Comparison of ENCODE assay signal across 4 cellular contexts in the genomic region with DNA sequence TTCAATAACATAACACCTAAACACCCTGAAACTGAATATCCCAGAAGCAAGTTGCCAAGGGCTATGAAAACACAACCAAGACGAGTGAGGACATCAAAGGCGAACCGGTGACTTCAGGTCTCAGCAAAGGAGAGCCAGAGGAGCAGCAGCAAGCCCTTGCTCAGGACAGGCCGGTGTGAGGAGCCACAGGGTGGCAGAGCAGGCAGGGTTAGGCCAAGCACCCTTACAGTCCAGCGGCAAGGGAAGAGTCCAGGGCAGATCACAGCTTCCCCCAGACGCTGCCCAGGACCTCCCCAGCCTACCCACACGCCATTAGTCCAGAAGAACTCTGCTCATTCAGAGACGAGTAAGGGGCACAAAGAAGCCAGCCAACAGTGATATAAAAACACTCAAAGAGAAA. TPM values are rescaled to one million over a fixed set of nuclear protein-coding genes. Genes with fewer than 3 reads are reported as not detected.
"Had no signal": no experiment of that assay in that cellular context is flagged by ENCODE, and none has a peak within 500 bp of the region (broad histone marks: within the 10 kb centered on the region; RNA-seq: fewer than 3 reads in every experiment).

No MANE protein-coding gene starts in this region.

RNA-seq across cellular contexts. Expression of a gene that starts 27.5 kb away (rescaled TPM):
- total RNA-seq: SJSA1 had no signal

RNA-seq across cellular contexts. Expression of a gene that starts 27.7 kb away (rescaled TPM):
- total RNA-seq: NCI-H460, SJSA1 had no signal

RNA-seq across cellular contexts. Expression of a gene that starts 45.8 kb away (rescaled TPM):
- total RNA-seq: activated CD8-positive, alpha-beta T cell treated with anti-CD3 and anti-CD28 coated beads, Interleukin-2, amount 10 ng/mL, durations not matched to agents 7 days and 5 days; activated naive CD8-positive, alpha-beta T cell treated with anti-CD3 and anti-CD28 coated beads, Interleukin-2, amount 10 ng/mL, durations not matched to agents 7 days and 5 days; NCI-H460; SJSA1 had no signal
